In the genomic region with DNA sequence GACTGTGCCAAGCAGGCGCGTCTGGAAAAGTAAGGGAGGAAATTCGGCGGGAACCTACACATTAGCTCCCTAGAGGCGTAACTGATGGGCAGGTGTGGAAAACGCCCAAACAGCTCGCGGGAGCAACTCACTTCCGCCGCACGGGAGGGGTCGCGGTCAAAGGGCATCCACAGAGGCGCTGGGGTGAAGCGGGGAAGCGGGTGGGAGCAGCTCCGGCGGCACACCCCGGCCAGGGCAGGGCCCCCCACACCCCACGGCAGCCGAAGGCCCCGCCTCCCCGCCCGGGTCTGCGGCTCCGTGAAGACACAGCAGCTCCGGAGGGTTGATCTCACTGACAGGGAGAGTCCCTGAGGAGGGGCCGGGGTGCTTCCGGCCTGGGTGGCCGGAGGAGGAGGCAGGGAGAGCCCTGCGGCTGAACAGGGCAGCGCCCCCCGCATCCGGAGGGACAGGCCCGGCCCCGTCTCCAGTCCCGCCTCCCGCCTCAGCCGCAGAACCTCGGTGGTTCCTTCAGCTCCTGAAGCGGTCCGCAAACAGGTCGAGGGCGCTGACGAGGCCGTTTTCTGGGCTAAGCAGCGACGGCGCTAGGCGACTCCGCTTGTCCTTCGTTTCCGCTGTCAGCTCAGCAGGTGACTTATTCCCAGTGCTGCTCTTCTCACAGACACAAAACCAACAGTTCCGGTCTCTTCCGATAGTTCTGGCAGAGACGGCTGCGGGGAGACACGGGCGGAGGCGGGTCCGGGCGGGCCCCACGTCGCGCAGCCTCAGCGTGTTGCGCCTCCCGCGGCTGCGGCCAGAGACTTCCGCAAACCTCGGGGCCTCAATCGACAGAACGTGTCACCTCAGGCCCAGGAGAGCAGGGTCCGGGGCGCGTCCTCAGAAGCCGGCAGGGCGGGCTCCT, we compare ENCODE assay signal across 1 cellular context.
TF ChIP-seq lines count a peak whose summit lies in the region.

No MANE protein-coding gene starts in this region.

TF ChIP-seq in H1, 55 proteins besides CTCF, POLR2A, EP300 and RAD21:
- TF ChIP-seq, protein P1, sequence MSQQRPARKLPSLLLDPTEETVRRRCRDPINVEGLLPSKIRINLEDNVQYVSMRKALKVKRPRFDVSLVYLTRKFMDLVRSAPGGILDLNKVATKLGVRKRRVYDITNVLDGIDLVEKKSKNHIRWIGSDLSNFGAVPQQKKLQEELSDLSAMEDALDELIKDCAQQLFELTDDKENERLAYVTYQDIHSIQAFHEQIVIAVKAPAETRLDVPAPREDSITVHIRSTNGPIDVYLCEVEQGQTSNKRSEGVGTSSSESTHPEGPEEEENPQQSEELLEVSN (IDR thresholded peaks at IDR 0.05): peak; percentile 67
- TF ChIP-seq JUN (IDR thresholded peaks at IDR 0.05; ENCODE audit: low read depth, low read length): no peak
TF ChIP-seq in H1: peak in this region for 1.
